In genomic region chr17:76000016-76000754, GRCh38 we compare ENCODE assay signal across 8 cellular contexts. TPM values are rescaled to one million over a fixed set of nuclear protein-coding genes. Genes with fewer than 3 reads are reported as not detected.
DNase-seq lines count a peak whose midpoint lies in the region; ATAC-seq and TF ChIP-seq lines count a peak whose summit lies in the region.

No MANE protein-coding gene starts in this region.

- no peak for DNase-seq in AG04450 (ENCODE audit: low read depth, low spot score)
- DNase-seq in GM19240 (ENCODE audit: insufficient read length, low spot score), result peak; percentile 53
- peak; percentile 53 to 71 for DNase-seq in SHP77 (lab: John Stamatoyannopoulos, UW)
- peak; percentile 71 for DNase-seq in activated naive CD4-positive, alpha-beta T cell treated with anti-CD3 and anti-CD28 coated beads, Interleukin-2, amount 50 U/mL, for 16 hours
- peak in 2 of 3 donors; percentile 77 to 80 for DNase-seq in right cardiac atrium
- peak; percentile 68 for DNase-seq in stimulated activated CD4-positive, alpha-beta T cell treated with anti-CD3 and anti-CD28 coated beads, Interleukin-1b, Interleukin-23, amount 100 ng/mL, for 48 hours

- H3K9me3 ChIP-seq in AG04450 (ENCODE audit: control insufficient read depth, insufficient read depth, low read length), result no peaks in the 10 kb centered on the region
- H3K9me3 ChIP-seq in right cardiac atrium (ENCODE audit: control insufficient read depth, low read length), result no peaks in the 10 kb centered on the region

- H3K4me3 ChIP-seq in AG04450 (ENCODE audit: low read depth, low read length), result no peak overlapping the region
- H3K4me3 ChIP-seq in right cardiac atrium (ENCODE audit: low read length), result no peak overlapping the region

- ATAC-seq in right cardiac atrium (peak in 1 of 2 donors; percentile 5), GM21447 (IDR thresholded peaks at IDR 0.05; ENCODE audit: unreplicated experiment) (no peak), HG03460 (IDR thresholded peaks at IDR 0.05; ENCODE audit: unreplicated experiment) (no peak)

- 75% methylated on average over 31 of the region's 31 CpGs for WGBS in right cardiac atrium

- peaks cover 3% of the 10 kb centered on the region for H3K4me1 ChIP-seq in right cardiac atrium (ENCODE audit: control insufficient read depth, insufficient read depth, low read length)

- POLR2A ChIA-PET in AG04450 (lab: Yijun Ruan, JAX), result interaction anchor here (0.6 kb wide), 1 partner anchor 288 kb away, joined by 5 read pairs; no protein-coding TSS in a partner anchor

- CTCF ChIA-PET in AG04450 (lab: Charles Lee), result interaction anchor here (0.6 to 6.6 kb wide), 9 partner anchors 8 to 182 kb away, joined by 3 to 46 read pairs (median 4); partner anchors contain the start of gene MRPL38

- H3K27ac ChIP-seq in AG04450 (ENCODE audit: low read depth, low read length) (no peak overlapping the region), right cardiac atrium (ENCODE audit: low read length) (no peak overlapping the region)

- no peaks in the 10 kb centered on the region for H3K27me3 ChIP-seq in AG04450 (ENCODE audit: control insufficient read depth, insufficient read depth, low read length)
- H3K27me3 ChIP-seq in right cardiac atrium (ENCODE audit: control insufficient read depth, insufficient read depth), result no peaks in the 10 kb centered on the region

- TF ChIP-seq CTCF in AG04450 (IDR thresholded peaks at IDR 0.05; ENCODE audit: low read depth, low read length), result peak; percentile 66

- intact Hi-C loops in right cardiac atrium (cut with DNase I), result no loop called here

RNA-seq across cellular contexts. Expression of gene CDK3, which starts 0.5 kb away (rescaled TPM):
- polyA plus RNA-seq in AG04450 (2011; rRNA removed), result 2.7 and 2.9 TPM in 2 replicates
- polyA minus RNA-seq in AG04450 (2011; rRNA and poly(A)+ RNA removed), result 1.00 and 1.3 TPM in 2 replicates
- 1 to 10 TPM; 2.4 to 2.6 (median 2.5) TPM for total RNA-seq in right cardiac atrium
- 2.9 TPM for polyA plus RNA-seq in right cardiac atrium

RNA-seq across cellular contexts. Expression of gene TEN1, which starts 21.1 kb away (rescaled TPM):
- 9.1 and 11.5 TPM in 2 replicates for polyA plus RNA-seq in AG04450 (2011; rRNA removed)
- 3.3 and 6.9 TPM in 2 replicates for polyA minus RNA-seq in AG04450 (2011; rRNA and poly(A)+ RNA removed)
- total RNA-seq in right cardiac atrium, result 10 to 100 TPM in 2 of 4 donors, 1 to 10 TPM in 2; 8.5 to 12.1 (median 9.9) TPM
- polyA plus RNA-seq in right cardiac atrium, result 22.5 TPM

RNA-seq across cellular contexts. Expression of gene ACOX1, which starts 21.2 kb away (rescaled TPM):
- 30.7 and 32.8 TPM in 2 replicates for polyA plus RNA-seq in AG04450 (2011; rRNA removed)
- polyA minus RNA-seq in AG04450 (2011; rRNA and poly(A)+ RNA removed), result 112 and 126 TPM in 2 replicates
- 10 to 100 TPM; 56.9 to 67.5 (median 62.3) TPM for total RNA-seq in right cardiac atrium
- 18.7 TPM for polyA plus RNA-seq in right cardiac atrium

RNA-seq across cellular contexts. Expression of gene EVPL, which starts 26.9 kb away (rescaled TPM):
- polyA plus RNA-seq in AG04450 (2011; rRNA removed), result not detected in 2 replicates
- polyA minus RNA-seq in AG04450 (2011; rRNA and poly(A)+ RNA removed), result not detected in 2 replicates
- total RNA-seq in right cardiac atrium, result under 1 TPM in 3 of 4 donors, not detected in 1; 0.06 to 0.09 (median 0.09) TPM
- polyA plus RNA-seq in right cardiac atrium, result 0.02 TPM

RNA-seq across cellular contexts. Expression of gene FBF1, which starts 59.3 kb away (rescaled TPM):
- 2.5 and 4.0 TPM in 2 replicates for polyA plus RNA-seq in AG04450 (2011; rRNA removed)
- polyA minus RNA-seq in AG04450 (2011; rRNA and poly(A)+ RNA removed), result 3.8 and 6.0 TPM in 2 replicates
- total RNA-seq in right cardiac atrium, result 1 to 10 TPM; 4.8 to 5.5 (median 5.1) TPM
- polyA plus RNA-seq in right cardiac atrium, result 5.0 TPM
